ENCODE assay signal across 1 cellular context in genomic region chr5:134526483-134527155, GRCh38.
TF ChIP-seq lines count a peak whose summit lies in the region.

No MANE protein-coding gene starts in this region.

TF ChIP-seq in SK-N-SH, 30 proteins besides CTCF, POLR2A, EP300 and RAD21 (continued from another document):
- TF ChIP-seq MAX (IDR thresholded peaks at IDR 0.05; ENCODE audit: low read depth) (peak; percentile 48), EZH2phosphoT487 (IDR thresholded peaks at IDR 0.05; ENCODE audit: borderline replicate concordance, low read depth) (no peak), SMC3 (IDR thresholded peaks at IDR 0.05; ENCODE audit: low read depth, low read length) (peak; percentile 25; the same call in 1 of the 2 replicates), TEAD4 (IDR thresholded peaks at IDR 0.05; ENCODE audit: borderline replicate concordance, insufficient read depth) (no peak), JUND (IDR thresholded peaks at IDR 0.05) (no peak), TAF1 (IDR thresholded peaks at IDR 0.05; ENCODE audit: borderline replicate concordance, low read depth, low read length) (no peak), YY1 (IDR thresholded peaks at IDR 0.05; ENCODE audit: low read depth) (no peak), RFX5 (IDR thresholded peaks at IDR 0.05; ENCODE audit: low read length) (no peak), TCF12 (IDR thresholded peaks at IDR 0.05) (no peak), USF2 (IDR thresholded peaks at IDR 0.05; ENCODE audit: borderline replicate concordance, low read depth, low read length) (no peak), SIN3A (IDR thresholded peaks at IDR 0.05; ENCODE audit: borderline replicate concordance, low read depth, low read length) (peak; percentile 67; the same call in 1 of the 2 replicates), IRF3 (IDR thresholded peaks at IDR 0.05; ENCODE audit: low read depth, low read length) (no peak), NFIC (IDR thresholded peaks at IDR 0.05; ENCODE audit: borderline replicate concordance) (no peak), FOSL2 (IDR thresholded peaks at IDR 0.05; ENCODE audit: borderline replicate concordance, low read depth) (no peak), FOXJ3 (CRISPR knock-in tag; IDR thresholded peaks at IDR 0.05) (0 out of 2 replicates have a peak, but pooled peaks have one; percentile 15), RCOR1 (IDR thresholded peaks at IDR 0.05; ENCODE audit: low read length) (0 out of 2 replicates have a peak, but pooled peaks have one; percentile 8), GABPA (IDR thresholded peaks at IDR 0.05; ENCODE audit: low read depth) (no peak), POLR2AphosphoS5 (IDR thresholded peaks at IDR 0.05; ENCODE audit: low read depth, low read length) (no peak; the same call in 1 of the 2 replicates), USF1 (IDR thresholded peaks at IDR 0.05; ENCODE audit: borderline replicate concordance, low read depth) (peak; percentile 52)
- TF ChIP-seq, protein P1, sequence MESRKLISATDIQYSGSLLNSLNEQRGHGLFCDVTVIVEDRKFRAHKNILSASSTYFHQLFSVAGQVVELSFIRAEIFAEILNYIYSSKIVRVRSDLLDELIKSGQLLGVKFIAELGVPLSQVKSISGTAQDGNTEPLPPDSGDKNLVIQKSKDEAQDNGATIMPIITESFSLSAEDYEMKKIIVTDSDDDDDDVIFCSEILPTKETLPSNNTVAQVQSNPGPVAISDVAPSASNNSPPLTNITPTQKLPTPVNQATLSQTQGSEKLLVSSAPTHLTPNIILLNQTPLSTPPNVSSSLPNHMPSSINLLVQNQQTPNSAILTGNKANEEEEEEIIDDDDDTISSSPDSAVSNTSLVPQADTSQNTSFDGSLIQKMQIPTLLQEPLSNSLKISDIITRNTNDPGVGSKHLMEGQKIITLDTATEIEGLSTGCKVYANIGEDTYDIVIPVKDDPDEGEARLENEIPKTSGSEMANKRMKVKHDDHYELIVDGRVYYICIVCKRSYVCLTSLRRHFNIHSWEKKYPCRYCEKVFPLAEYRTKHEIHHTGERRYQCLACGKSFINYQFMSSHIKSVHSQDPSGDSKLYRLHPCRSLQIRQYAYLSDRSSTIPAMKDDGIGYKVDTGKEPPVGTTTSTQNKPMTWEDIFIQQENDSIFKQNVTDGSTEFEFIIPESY (IDR thresholded peaks at IDR 0.05; ENCODE audit: borderline replicate concordance, low read depth) = no peak
